Comparison of ENCODE assay signal across 21 cellular contexts in genomic region chr3:32140943-32141342, GRCh38.
"Had no signal": no experiment of that assay in that cellular context is flagged by ENCODE, and none has a peak within 500 bp of the region (broad histone marks: within the 10 kb centered on the region; RNA-seq: fewer than 3 reads in every experiment).

No MANE protein-coding gene starts in this region.

- H3K4me1 ChIP-seq: pancreas had no signal

- DNase-seq: activated CD4-positive, alpha-beta memory T cell treated with anti-CD3 and anti-CD28 coated beads, Interleukin-2, amount 10 ng/mL, durations not matched to agents 7 days and 5 days; activated CD4-positive, alpha-beta T cell treated with anti-CD3 and anti-CD28 coated beads for 36 hours; activated effector memory CD4-positive, alpha-beta T cell treated with Interleukin-2 at 50 U/mL for 16 hours; activated naive CD4-positive, alpha-beta T cell treated with anti-CD3 and anti-CD28 coated beads, Interleukin-2, amount 50 U/mL, for 16 hours; activated T-cell treated with anti-CD3 and anti-CD28 coated beads, Interleukin-2, amount 50 U/mL, for 24 hours; central memory CD4-positive, alpha-beta T cell; effector memory CD4-positive, alpha-beta T cell; hypothalamus; left ventricle myocardium inferior; mucosa of descending colon; naive thymus-derived CD4-positive, alpha-beta T cell; pancreas; stimulated activated CD4-positive, alpha-beta T cell treated with anti-CD3 and anti-CD28 coated beads, Interleukin-12 subunit alpha, Interleukin-12 subunit beta, amount 100 ng/mL, for 4 hours; stimulated activated CD4-positive, alpha-beta T cell treated with anti-CD3 and anti-CD28 coated beads, Interleukin-2, amount 100 ng/mL, for 24 hours; T-cell; T-helper 9 cell; upper lobe of right lung; WERI-Rb-1 had no signal

- H3K27me3 ChIP-seq: pancreas, upper lobe of right lung had no signal

- H3K4me3 ChIP-seq: coronary artery, left ventricle myocardium inferior, mucosa of descending colon, pancreas, thoracic aorta, upper lobe of right lung had no signal

- H3K9me3 ChIP-seq: left ventricle myocardium inferior, mucosa of descending colon, pancreas, thoracic aorta, upper lobe of right lung had no signal

- H3K27ac ChIP-seq: coronary artery, epithelial cell of prostate, left ventricle myocardium inferior, pancreas, thoracic aorta, upper lobe of right lung, WERI-Rb-1 had no signal

- H3K36me3 ChIP-seq: pancreas, upper lobe of right lung, WERI-Rb-1 had no signal

- FAIRE-seq: pancreas had no signal
